Comparison of ENCODE assay signal across 8 cellular contexts in the genomic region with DNA sequence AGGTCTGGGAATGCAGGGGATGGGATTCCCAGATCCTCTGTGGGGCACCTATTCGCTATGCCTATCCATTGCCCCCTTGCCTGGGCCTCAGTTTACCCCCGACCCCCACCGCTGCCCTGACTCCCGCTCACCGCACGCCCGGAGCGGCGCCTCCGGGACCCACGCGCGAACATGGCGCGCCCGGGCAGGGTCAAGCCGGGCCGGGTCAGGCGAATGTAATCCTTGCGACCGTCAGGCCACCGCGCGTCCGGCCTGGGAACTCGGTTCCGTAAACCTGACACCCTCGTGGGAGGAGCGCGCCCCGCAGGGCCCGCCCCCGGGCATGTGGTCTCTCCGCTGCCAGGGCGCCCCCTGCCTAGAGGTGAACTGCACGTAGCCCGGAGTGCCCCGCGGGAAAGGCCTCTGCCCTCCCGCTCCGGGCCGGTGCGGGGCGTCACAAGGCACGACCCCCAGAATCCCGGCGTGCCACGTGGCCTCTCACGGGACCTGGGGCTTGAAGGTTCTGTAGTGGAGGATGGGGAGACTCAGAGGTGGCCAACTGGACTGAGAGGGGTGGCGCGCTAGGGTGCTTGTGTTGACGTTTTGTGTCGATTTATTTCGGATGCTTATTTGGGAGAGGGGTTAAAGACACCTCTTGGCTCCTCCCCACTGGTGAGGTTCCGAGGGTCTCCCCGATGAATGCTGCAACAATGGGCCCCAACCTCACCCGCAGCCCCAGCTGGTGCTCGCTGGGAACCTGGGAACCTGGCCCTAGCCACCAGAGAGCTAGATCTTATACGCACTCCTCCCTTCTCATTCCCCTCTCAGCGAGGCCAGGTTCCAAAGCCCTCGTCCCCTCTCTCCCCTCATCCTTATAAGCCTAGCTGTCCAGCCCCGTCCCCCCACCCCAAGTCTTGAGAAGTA. TPM values are rescaled to one million over a fixed set of nuclear protein-coding genes. Genes with fewer than 3 reads are reported as not detected.
DNase-seq lines count a peak whose midpoint lies in the region; ATAC-seq, FAIRE-seq and TF ChIP-seq lines count a peak whose summit lies in the region.

A gene with protein sequence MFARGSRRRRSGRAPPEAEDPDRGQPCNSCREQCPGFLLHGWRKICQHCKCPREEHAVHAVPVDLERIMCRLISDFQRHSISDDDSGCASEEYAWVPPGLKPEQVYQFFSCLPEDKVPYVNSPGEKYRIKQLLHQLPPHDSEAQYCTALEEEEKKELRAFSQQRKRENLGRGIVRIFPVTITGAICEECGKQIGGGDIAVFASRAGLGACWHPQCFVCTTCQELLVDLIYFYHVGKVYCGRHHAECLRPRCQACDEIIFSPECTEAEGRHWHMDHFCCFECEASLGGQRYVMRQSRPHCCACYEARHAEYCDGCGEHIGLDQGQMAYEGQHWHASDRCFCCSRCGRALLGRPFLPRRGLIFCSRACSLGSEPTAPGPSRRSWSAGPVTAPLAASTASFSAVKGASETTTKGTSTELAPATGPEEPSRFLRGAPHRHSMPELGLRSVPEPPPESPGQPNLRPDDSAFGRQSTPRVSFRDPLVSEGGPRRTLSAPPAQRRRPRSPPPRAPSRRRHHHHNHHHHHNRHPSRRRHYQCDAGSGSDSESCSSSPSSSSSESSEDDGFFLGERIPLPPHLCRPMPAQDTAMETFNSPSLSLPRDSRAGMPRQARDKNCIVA (minus strand): TSS at position 249 of the 903 bp plus-strand sequence. CDS start 76 bp downstream, at position 173.

- TF ChIP-seq CTCF in epithelial cell of proximal tubule (conservative IDR thresholded peaks at IDR 0.05; ENCODE audit: low read depth, low read length) = peak; percentile 37

- ATAC-seq in HG03064 (IDR thresholded peaks at IDR 0.05; ENCODE audit: low read depth, unreplicated experiment) (peak; percentile 31), GM18873 (IDR thresholded peaks at IDR 0.05; ENCODE audit: low FRiP score, unreplicated experiment) (no peak)

- peak; percentile 87 for FAIRE-seq in G401.6 (lab: Jason Lieb, UNC)

- peak within 1 kb of the TSS; percentile 72 for H3K4me3 ChIP-seq in epithelial cell of proximal tubule (ENCODE audit: low read depth, low read length)

- peak within 1 kb of the TSS; percentile 45 for H3K27ac ChIP-seq in substantia nigra (ENCODE audit: low read depth, low read length, poor library complexity, severe bottlenecking)

- peak; percentile 88 for DNase-seq in NCI-H82 (lab: John Stamatoyannopoulos, UW)
- peak; percentile 66 for DNase-seq in activated T-cell treated with anti-CD3 and anti-CD28 coated beads for 1 hour (ENCODE audit: low read depth)
- no peak for DNase-seq in epithelial cell of proximal tubule (ENCODE audit: low read depth)
- peak; percentile 73 for DNase-seq in myocyte (ENCODE audit: low read depth)
- peak in 44 of 49 donors; percentile 0 to 76 (median 40) for DNase-seq in substantia nigra (lab: John Stamatoyannopoulos, UW)

RNA-seq across cellular contexts. Expression of the gene that starts here (rescaled TPM):
- total RNA-seq in epithelial cell of proximal tubule (13.0 and 18.5 TPM in 2 replicates), myocyte (6.6 TPM in 2 replicates)
- 8.8 TPM for polyA plus RNA-seq in myocyte (2012)
